Comparison of ENCODE assay signal across 17 cellular contexts in genomic region chr9:113355197-113355596, GRCh38. TPM values are rescaled to one million over a fixed set of nuclear protein-coding genes. Genes with fewer than 3 reads are reported as not detected.
DNase-seq lines count a peak whose midpoint lies in the region; ATAC-seq and TF ChIP-seq lines count a peak whose summit lies in the region.
"Had no signal": no experiment of that assay in that cellular context is flagged by ENCODE, and none has a peak within 500 bp of the region (broad histone marks: within the 10 kb centered on the region; RNA-seq: fewer than 3 reads in every experiment).

No MANE protein-coding gene starts in this region.

- H3K9me3 ChIP-seq in cardiac muscle cell (ENCODE audit: low read depth) (no peaks in the 10 kb centered on the region), heart right ventricle (no peaks in the 10 kb centered on the region), PC-3 (ENCODE audit: low read length) (no peaks in the 10 kb centered on the region)
- H3K9me3 ChIP-seq: BLaER1 had no signal

- peak; percentile 31 for TF ChIP-seq CTCF in cardiac muscle cell (IDR thresholded peaks at IDR 0.05; ENCODE audit: low read depth, low read length)
- peak in 1 of 9 donors; percentile 6 for TF ChIP-seq CTCF in heart right ventricle (IDR thresholded peaks at IDR 0.05)
- 0 out of 2 replicates have a peak, but pooled peaks have one; percentile 12 for TF ChIP-seq CTCF in PC-3 (conservative IDR thresholded peaks at IDR 0.05; ENCODE audit: low read depth, low read length)
- TF ChIP-seq CTCF in type B pancreatic cell (conservative IDR thresholded peaks at IDR 0.05) = peak; percentile 25

- CTCF ChIA-PET in PC-3 (lab: Charles Lee) = no interaction called here

- H3K4me1 ChIP-seq in cardiac muscle cell (ENCODE audit: low read depth) (peaks cover 1% of the 10 kb centered on the region), heart right ventricle (peaks cover 0 to 12% (median 0%) of the 10 kb centered on the region in 9 donors), PC-3 (ENCODE audit: insufficient read depth, low read length) (peaks cover 24% of the 10 kb centered on the region)

- H3K27ac ChIP-seq in cardiac muscle cell (no peak overlapping the region), heart right ventricle (no peak overlapping the region), PC-3 (ENCODE audit: low read length) (no peak overlapping the region)
- H3K27ac ChIP-seq: BLaER1 had no signal

- POLR2A ChIA-PET in PC-3 (lab: Charles Lee; ENCODE audit: unreplicated experiment) = no interaction called here

- no peak overlapping the region for H2AFZ ChIP-seq in PC-3 (ENCODE audit: low read length)

- H3K27ac Mint-ChIP-seq in type B pancreatic cell = no peak overlapping the region
- H3K27ac Mint-ChIP-seq: naive thymus-derived CD4-positive, alpha-beta T cell had no signal

- H3K27me3 ChIP-seq in cardiac muscle cell (peaks cover 34% of the 10 kb centered on the region), heart right ventricle (peaks cover 0 to 27% (median 23%) of the 10 kb centered on the region in 7 donors), PC-3 (ENCODE audit: low read length) (no peaks in the 10 kb centered on the region)

- DNase-seq in cardiac muscle cell (ENCODE audit: low read depth in 1 of 2, low spot score in 1 of 2) (peak; percentile 38 to 41), heart right ventricle (no peak), PC-3 (no peak), erythroblast (lab: John Stamatoyannopoulos, UW) (peak; percentile 57 to 68), type B pancreatic cell (ENCODE audit: extremely low spot score, unreplicated experiment) (no peak), SKM-1 (lab: John Stamatoyannopoulos, UW; ENCODE audit: unreplicated experiment) (no peak)
- no peak for DNase-seq in stimulated activated CD4-positive, alpha-beta T cell treated with anti-CD3 and anti-CD28 coated beads, Interleukin-1b, Interleukin-23, amount 100 ng/mL, for 48 hours
- DNase-seq: activated CD4-positive, alpha-beta T cell treated with anti-CD3 and anti-CD28 coated beads, Interleukin-2, amount 50 U/mL, for 1 hour; activated gamma-delta T cell; cerebellar nuclear complex; naive thymus-derived CD4-positive, alpha-beta T cell; NCI-H446 treated with DMSO at 0.1 percent for 48 hours; small intestine; SW 1271 had no signal

- H4K20me1 ChIP-seq in PC-3 (ENCODE audit: low read length) = no peaks in the 10 kb centered on the region
- H4K20me1 ChIP-seq: BLaER1 had no signal

- H3K36me3 ChIP-seq in cardiac muscle cell (no peaks in the 10 kb centered on the region), heart right ventricle (no peaks in the 10 kb centered on the region), PC-3 (ENCODE audit: low read depth, low read length) (no peaks in the 10 kb centered on the region)

- H3K9me3 Mint-ChIP-seq in type B pancreatic cell = no peaks in the 10 kb centered on the region

- no peak overlapping the region for H3K4me3 Mint-ChIP-seq in type B pancreatic cell
- H3K4me3 Mint-ChIP-seq: naive thymus-derived CD4-positive, alpha-beta T cell had no signal

- H3K4me3 ChIP-seq in cardiac muscle cell (no peak overlapping the region), heart right ventricle (no peak overlapping the region), PC-3 (ENCODE audit: low read length) (no peak overlapping the region)
- H3K4me3 ChIP-seq: BLaER1 had no signal

- peaks cover 9% of the 10 kb centered on the region for H3K36me3 Mint-ChIP-seq in type B pancreatic cell

- TF ChIP-seq POLR2A in erythroblast (IDR thresholded peaks at IDR 0.05; ENCODE audit: low read length) = no peak

- no peak overlapping the region for H3K9ac ChIP-seq in PC-3 (ENCODE audit: low read length)
- H3K9ac ChIP-seq: BLaER1 had no signal

- ATAC-seq in heart right ventricle (no peak), PC-3 (no peak), HG03439 (IDR thresholded peaks at IDR 0.05; ENCODE audit: unreplicated experiment) (no peak)
- ATAC-seq: naive thymus-derived CD4-positive, alpha-beta T cell had no signal

- intact Hi-C loops in heart right ventricle (cut with DNase I) = loop anchor here in 2 of 10 donors (5.0 to 10.0 kb wide), 2 partner anchors 42 to 60 kb away; no protein-coding TSS in a partner anchor
- intact Hi-C loops in PC-3 (cut with micrococcal nuclease) = no loop called here

- H3F3A ChIP-seq in PC-3 (ENCODE audit: low read length, unreplicated experiment) = no peaks in the 10 kb centered on the region

- BruUV-seq in PC-3 (replicated peaks; lab: Mats Ljungman, UMichigan) = no TSS peak

- peaks cover 12% of the 10 kb centered on the region for H3K79me2 ChIP-seq in PC-3 (ENCODE audit: low read length)

- no peaks in the 10 kb centered on the region for H3K4me1 Mint-ChIP-seq in type B pancreatic cell (ENCODE audit: unreplicated experiment)

- H3K9me2 ChIP-seq in PC-3 (replicated peaks; ENCODE audit: low read length) = no peaks in the 10 kb centered on the region

- no peak overlapping the region for H3K4me2 ChIP-seq in PC-3 (ENCODE audit: low read length)
- H3K4me2 ChIP-seq: BLaER1 had no signal

- WGBS in heart right ventricle, 2 donors = 82 to 90% methylated on average over 1 of the region's 1 CpG

- H3K27me3 Mint-ChIP-seq in type B pancreatic cell = peaks cover 45% of the 10 kb centered on the region

RNA-seq across cellular contexts. Expression of gene BSPRY, which starts 5.9 kb away (rescaled TPM):
- total RNA-seq in cardiac muscle cell (0.32 and 1.2 TPM in 2 replicates), heart right ventricle (1 to 10 TPM in 8 of 10 donors, under 1 TPM in 2; 0.55 to 4.2 (median 1.6) TPM), PC-3 (2014; rRNA removed) (22.6 and 23.7 TPM in 2 replicates), type B pancreatic cell (ENCODE audit: low replicate concordance) (9.0 and 22.6 TPM in 2 replicates)
- polyA plus RNA-seq in cardiac muscle cell (0.93 and 2.1 TPM in 2 replicates), heart right ventricle (1 to 10 TPM in 1 of 2 donors, under 1 TPM in 1; 0.44 to 2.8 TPM)

RNA-seq across cellular contexts. Expression of gene WDR31, which starts 15.1 kb away (rescaled TPM):
- total RNA-seq in cardiac muscle cell = 2.2 and 4.1 TPM in 2 replicates
- polyA plus RNA-seq in cardiac muscle cell = 5.4 and 8.8 TPM in 2 replicates
- 10 to 100 TPM; 13.6 to 29.0 (median 18.8) TPM for total RNA-seq in heart right ventricle
- 1 to 10 TPM; 3.4 to 7.9 TPM for polyA plus RNA-seq in heart right ventricle
- 1.7 TPM in 2 replicates for total RNA-seq in PC-3 (2014; rRNA removed)
- 5.0 and 6.7 TPM in 2 replicates for total RNA-seq in type B pancreatic cell (ENCODE audit: low replicate concordance)

RNA-seq across cellular contexts. Expression of gene HDHD3, which starts 21.6 kb away (rescaled TPM):
- total RNA-seq in cardiac muscle cell = 44.6 and 45.5 TPM in 2 replicates
- 28.4 and 32.1 TPM in 2 replicates for polyA plus RNA-seq in cardiac muscle cell
- 10 to 100 TPM; 10.9 to 40.3 (median 17.2) TPM for total RNA-seq in heart right ventricle
- polyA plus RNA-seq in heart right ventricle = 10 to 100 TPM; 20.0 to 42.5 TPM
- total RNA-seq in PC-3 (2014; rRNA removed) = 17.8 and 19.2 TPM in 2 replicates
- 33.9 and 53.1 TPM in 2 replicates for total RNA-seq in type B pancreatic cell (ENCODE audit: low replicate concordance)

RNA-seq across cellular contexts. Expression of gene ALAD, which starts 45.9 kb away (rescaled TPM):
- 16.6 and 19.1 TPM in 2 replicates for total RNA-seq in cardiac muscle cell
- polyA plus RNA-seq in cardiac muscle cell = 17.3 and 20.3 TPM in 2 replicates
- 100 to 1,000 TPM in 6 of 10 donors, 10 to 100 TPM in 4; 60.9 to 239 (median 103) TPM for total RNA-seq in heart right ventricle
- polyA plus RNA-seq in heart right ventricle = 10 to 100 TPM; 48.4 to 54.9 TPM
- 6.6 and 7.9 TPM in 2 replicates for total RNA-seq in PC-3 (2014; rRNA removed)
- total RNA-seq in type B pancreatic cell (ENCODE audit: low replicate concordance) = 41.4 and 57.0 TPM in 2 replicates

RNA-seq across cellular contexts. Expression of gene RNF183, which starts 52.0 kb away (rescaled TPM):
- total RNA-seq in cardiac muscle cell (0.06 and 0.53 TPM in 2 replicates), heart right ventricle (under 1 TPM in 1 of 10 donors, not detected in 9; 0.53 TPM), PC-3 (2014; rRNA removed) (not detected in 2 replicates), type B pancreatic cell (ENCODE audit: low replicate concordance) (0.77 and 1.0 TPM in 2 replicates)
- polyA plus RNA-seq in cardiac muscle cell (0.40 and 0.49 TPM in 2 replicates), heart right ventricle (under 1 TPM in 1 of 2 donors, not detected in 1; 0.03 TPM)
- total RNA-seq: naive thymus-derived CD4-positive, alpha-beta T cell had no signal
- polyA plus RNA-seq: keratinocyte; naive thymus-derived CD4-positive, alpha-beta T cell had no signal

Comparison
In these comparisons a context has a peak if more than half of its experiments do, and no peak if none do; other contexts are left out.
1. DNase-seq: peak in cardiac muscle cell (2 of 2) and erythroblast (2 of 2); none in heart right ventricle (0 of 2), PC-3 (single experiment), type B pancreatic cell (single experiment), stimulated activated CD4-positive, alpha-beta T cell treated with anti-CD3 and anti-CD28 coated beads, Interleukin-1b, Interleukin-23, amount 100 ng/mL, for 48 hours (single experiment) and SKM-1 (single experiment).